1 cellular context compared by ENCODE assay signal in genomic region chr16:89269805-89270665, GRCh38.
TF ChIP-seq lines count a peak whose summit lies in the region.

No MANE protein-coding gene starts in this region.

TF ChIP-seq in A549, 52 proteins besides CTCF, POLR2A, EP300 and RAD21:
- TF ChIP-seq, protein P1, sequence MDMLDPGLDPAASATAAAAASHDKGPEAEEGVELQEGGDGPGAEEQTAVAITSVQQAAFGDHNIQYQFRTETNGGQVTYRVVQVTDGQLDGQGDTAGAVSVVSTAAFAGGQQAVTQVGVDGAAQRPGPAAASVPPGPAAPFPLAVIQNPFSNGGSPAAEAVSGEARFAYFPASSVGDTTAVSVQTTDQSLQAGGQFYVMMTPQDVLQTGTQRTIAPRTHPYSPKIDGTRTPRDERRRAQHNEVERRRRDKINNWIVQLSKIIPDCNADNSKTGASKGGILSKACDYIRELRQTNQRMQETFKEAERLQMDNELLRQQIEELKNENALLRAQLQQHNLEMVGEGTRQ (IDR thresholded peaks at IDR 0.05) = no peak
- TF ChIP-seq CHD2 (IDR thresholded peaks at IDR 0.05; ENCODE audit: low read length, partially characterized antibody) (no peak), NFE2L2 (conservative IDR thresholded peaks at IDR 0.05; ENCODE audit: low read length) (no peak), HOXA7 (CRISPR knock-in tag; IDR thresholded peaks at IDR 0.05) (no peak), ZC3H11A (IDR thresholded peaks at IDR 0.05) (no peak), KDM5A (IDR thresholded peaks at IDR 0.05) (no peak), RFX5 (IDR thresholded peaks at IDR 0.05) (no peak), CBX2 (IDR thresholded peaks at IDR 0.05; ENCODE audit: borderline replicate concordance, low read depth) (no peak), NR3C1 (IDR thresholded peaks at IDR 0.05) (no peak)
